In the genomic region with DNA sequence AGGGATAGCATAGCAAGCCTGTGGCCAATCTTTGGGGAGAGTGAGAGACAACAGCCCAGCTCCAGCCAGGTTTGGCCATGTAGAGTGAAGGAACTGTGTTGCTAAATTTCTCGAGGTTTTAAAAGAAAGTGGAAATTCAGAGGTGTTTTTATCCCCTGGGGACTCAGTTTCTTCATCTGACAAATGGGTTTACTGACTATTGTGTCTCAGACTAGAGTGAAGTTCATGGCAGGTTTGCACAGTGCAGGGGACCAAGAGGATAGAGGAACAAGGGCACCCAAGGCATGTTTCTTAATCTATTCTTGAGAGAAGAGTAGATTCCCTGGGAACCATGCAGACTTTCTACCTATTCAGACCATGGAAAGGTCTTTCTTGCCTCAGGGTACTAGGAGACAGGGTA, we compare ENCODE assay signal across 35 cellular contexts.
"Had no signal": no experiment of that assay in that cellular context is flagged by ENCODE, and none has a peak within 500 bp of the region (broad histone marks: within the 10 kb centered on the region; RNA-seq: fewer than 3 reads in every experiment).

No MANE protein-coding gene starts in this region.

- H3K4me3 ChIP-seq: adrenal gland, body of pancreas, breast epithelium had no signal

- H3K36me3 ChIP-seq: adrenal gland, brain microvascular endothelial cell, breast epithelium had no signal

- FAIRE-seq: astrocyte, TTC549 had no signal

- H3K27ac ChIP-seq: adrenal gland, body of pancreas, brain microvascular endothelial cell, breast epithelium, VCaP had no signal

- ATAC-seq: activated CD8-positive, alpha-beta T cell treated with anti-CD3 and anti-CD28 coated beads for 36 hours; activated naive CD4-positive, alpha-beta T cell treated with anti-CD3 and anti-CD28 coated beads, Interleukin-2, amount 50 U/mL, for 72 hours; activated T-cell treated with anti-CD3 and anti-CD28 coated beads, Interleukin-2, amount 50 U/mL, for 4 hours; activated T-cell treated with anti-CD3 and anti-CD28 coated beads, Interleukin-2, amount 50 U/mL, for 72 hours; activated T-helper 17 cell treated with anti-CD3 and anti-CD28 coated beads, Interleukin-2, amount 50 U/mL, for 72 hours; body of pancreas had no signal

- DNase-seq: activated B cell treated with CpG ODN at 0.5 μM for 24 hours; activated CD4-positive, alpha-beta memory T cell treated with anti-CD3 and anti-CD28 coated beads for 36 hours; activated CD4-positive, alpha-beta T cell treated with anti-CD3 and anti-CD28 coated beads for 4 hours; activated CD4-positive, alpha-beta T cell treated with anti-CD3 and anti-CD28 coated beads, Interleukin-2, amount 10 ng/mL, durations not matched to agents 24 days and 14 days; activated CD4-positive, alpha-beta T cell treated with anti-CD3 and anti-CD28 coated beads, Interleukin-2, amount 50 U/mL, for 1 hour; activated CD4-positive, alpha-beta T cell treated with anti-CD3 and anti-CD28 coated beads, Interleukin-2, amount 50 U/mL, for 4 hours; activated CD4-positive, CD25-positive, alpha-beta regulatory T cell treated with anti-CD3 and anti-CD28 coated beads, Interleukin-2, amount 50 U/mL, for 72 hours; activated CD8-positive, alpha-beta memory T cell treated with anti-CD3 and anti-CD28 coated beads, Interleukin-2, amount 50 U/mL, for 4 hours; activated CD8-positive, alpha-beta T cell treated with anti-CD3 and anti-CD28 coated beads for 36 hours; activated effector memory CD4-positive, alpha-beta T cell treated with anti-CD3 and anti-CD28 coated beads, Interleukin-2, amount 50 U/mL, for 16 hours; activated gamma-delta T cell treated with Interleukin-2 at 50 U/mL for 16 hours; activated naive CD4-positive, alpha-beta T cell; activated naive CD4-positive, alpha-beta T cell treated with anti-CD3 and anti-CD28 coated beads for 36 hours; activated naive CD4-positive, alpha-beta T cell treated with anti-CD3 and anti-CD28 coated beads, Interleukin-2, amount 50 U/mL, for 16 hours; activated naive CD8-positive, alpha-beta T cell treated with anti-CD3 and anti-CD28 coated beads for 36 hours; activated T-cell treated with anti-CD3 and anti-CD28 coated beads for 4 hours; activated T-cell treated with anti-CD3 and anti-CD28 coated beads, Interleukin-2, amount 50 U/mL, for 1 hour; activated T-cell treated with anti-CD3 and anti-CD28 coated beads, Interleukin-2, amount 50 U/mL, for 4 hours; activated T-cell treated with anti-CD3 and anti-CD28 coated beads, Interleukin-2, amount 50 U/mL, for 72 hours; adrenal gland; amniotic stem cell; aorta; body of pancreas; brain microvascular endothelial cell; central memory CD4-positive, alpha-beta T cell; cerebellar nuclear complex; T-helper 1 cell; T-helper 2 cell; T-helper 9 cell had no signal

- H3K9me3 ChIP-seq: adrenal gland, body of pancreas, breast epithelium had no signal

- H3K27me3 ChIP-seq: adrenal gland, body of pancreas, brain microvascular endothelial cell, breast epithelium had no signal

- H3K4me1 ChIP-seq: adrenal gland, body of pancreas, breast epithelium had no signal
